Comparison of ENCODE assay signal across 14 cellular contexts in the genomic region with DNA sequence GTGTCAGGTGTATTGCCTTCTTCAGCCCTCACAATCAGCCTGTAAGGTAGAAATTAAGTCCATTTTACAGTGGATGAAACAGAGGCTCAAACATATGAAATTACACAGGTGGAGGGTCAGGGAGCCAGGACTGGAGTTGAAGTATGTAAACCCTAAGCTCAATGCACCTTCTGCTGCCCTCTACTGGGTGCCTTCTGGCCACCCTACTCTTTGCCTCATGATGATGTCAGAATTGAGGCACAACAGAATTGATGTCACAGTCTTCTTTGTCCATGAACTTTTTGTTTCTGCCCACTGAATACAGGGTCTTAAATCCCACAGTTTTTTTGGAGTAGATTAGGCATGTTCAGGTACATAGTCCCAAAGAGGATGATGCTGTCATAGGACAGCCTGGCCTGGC.
A peak's percentile ranks its signal among the peaks of the same experiment; 100 is the strongest.
DNase-seq lines count a peak whose midpoint lies in the region; ATAC-seq, FAIRE-seq and TF ChIP-seq lines count a peak whose summit lies in the region.
"Had no signal": no experiment of that assay in that cellular context is flagged by ENCODE, and none has a peak within 500 bp of the region (broad histone marks: within the 10 kb centered on the region; RNA-seq: fewer than 3 reads in every experiment).

No MANE protein-coding gene starts in this region.

- no peaks in the 10 kb centered on the region for H3K36me3 Mint-ChIP-seq in naive thymus-derived CD4-positive, alpha-beta T cell

- peaks cover 0 to 16% (median 4%) of the 10 kb centered on the region in 11 donors for H3K9me3 Mint-ChIP-seq in naive thymus-derived CD4-positive, alpha-beta T cell

- H4K20me1 ChIP-seq in keratinocyte (ENCODE audit: control insufficient read depth, extremely low read depth, insufficient read depth, low read length), result no peaks in the 10 kb centered on the region

- no peaks in the 10 kb centered on the region for H3K4me1 Mint-ChIP-seq in naive thymus-derived CD4-positive, alpha-beta T cell
- H3K4me1 Mint-ChIP-seq: central memory CD8-positive, alpha-beta T cell had no signal

- POLR2A ChIA-PET in naive thymus-derived CD4-positive, alpha-beta T cell (lab: Charles Lee), result no interaction called here

- FAIRE-seq in D721Med (lab: Jason Lieb, UNC) (no peak), keratinocyte (lab: Jason Lieb, UNC) (no peak)
- FAIRE-seq: GM12891 had no signal

- no peak overlapping the region for H2AFZ ChIP-seq in keratinocyte (ENCODE audit: control insufficient read depth, low read length)
- H2AFZ ChIP-seq: PC-9 had no signal

- ATAC-seq in naive thymus-derived CD4-positive, alpha-beta T cell, result no peak

- no peak overlapping the region for H3K27ac Mint-ChIP-seq in naive thymus-derived CD4-positive, alpha-beta T cell

- CTCF ChIA-PET in naive thymus-derived CD4-positive, alpha-beta T cell (lab: Charles Lee), result no interaction called here

- H3K27ac ChIP-seq in keratinocyte (ENCODE audit: control insufficient read depth, insufficient read depth, low read length), result no peak overlapping the region
- H3K27ac ChIP-seq in naive thymus-derived CD4-positive, alpha-beta T cell (ENCODE audit: low read depth, low read length), result no peak overlapping the region
- H3K27ac ChIP-seq: PC-9, upper lobe of left lung had no signal

- dilution Hi-C loops in keratinocyte (cut with MboI; ENCODE audit: extremely low pct_ligation_motif_present, low sequenced_read_pairs), result no loop called here

- no peaks in the 10 kb centered on the region for H3K4me1 ChIP-seq in keratinocyte (ENCODE audit: control insufficient read depth, extremely low read depth, insufficient read depth, low read length)
- H3K4me1 ChIP-seq in naive thymus-derived CD4-positive, alpha-beta T cell (ENCODE audit: control insufficient read depth in 2 of 2, insufficient read depth in 2 of 2, low read length in 2 of 2), result no peaks in the 10 kb centered on the region
- H3K4me1 ChIP-seq: upper lobe of left lung had no signal

- H3K9me3 ChIP-seq in keratinocyte (ENCODE audit: control insufficient read depth, low read depth, low read length), result no peaks in the 10 kb centered on the region
- H3K9me3 ChIP-seq in naive thymus-derived CD4-positive, alpha-beta T cell (ENCODE audit: control insufficient read depth in 2 of 3, low read length in 3 of 3), result no peaks in the 10 kb centered on the region
- H3K9me3 ChIP-seq: upper lobe of left lung had no signal

- TF ChIP-seq CTCF in D721Med (IDR thresholded peaks at IDR 0.05; ENCODE audit: insufficient read depth, missing control alignments) (peak; percentile 36), GM12875 (IDR thresholded peaks at IDR 0.05; ENCODE audit: borderline replicate concordance, insufficient read depth, low read depth, low read length) (peak; percentile 44; the same call in 1 of the 2 replicates), keratinocyte (optimal IDR thresholded peaks at IDR 0.05 in 1 of 3, IDR thresholded peaks at IDR 0.05 in 1 of 3, conservative IDR thresholded peaks at IDR 0.05 in 1 of 3; ENCODE audit: extremely low read depth in 1 of 3, insufficient read depth in 2 of 3, low read length in 3 of 3) (peak in 2 of 3 experiments; percentile 33 to 51)

- DNase-seq in D721Med (ENCODE audit: insufficient read length, low spot score), result no peak
- peak; percentile 3 for DNase-seq in OCI-M1 (lab: John Stamatoyannopoulos, UW)
- DNase-seq in keratinocyte (ENCODE audit: low read depth, low spot score), result no peak
- DNase-seq in activated gamma-delta T cell treated with Interleukin-2 at 50 U/mL for 16 hours, result no peak
- no peak for DNase-seq in naive thymus-derived CD4-positive, alpha-beta T cell
- DNase-seq in retina, result no peak
- no peak for DNase-seq in NOMO-1 (lab: John Stamatoyannopoulos, UW; ENCODE audit: unreplicated experiment in 2 of 2)
- DNase-seq: activated naive CD4-positive, alpha-beta T cell treated with anti-CD3 and anti-CD28 coated beads, Interleukin-2, amount 50 U/mL, for 16 hours; NCI-H1694 treated with DMSO at 0.1 percent for 48 hours; PC-9; upper lobe of left lung had no signal

- no peak overlapping the region for H3K4me3 Mint-ChIP-seq in naive thymus-derived CD4-positive, alpha-beta T cell
- H3K4me3 Mint-ChIP-seq: central memory CD8-positive, alpha-beta T cell had no signal

- no peak overlapping the region for H3K4me2 ChIP-seq in keratinocyte (ENCODE audit: control insufficient read depth, extremely low read depth, insufficient read depth, low read depth, low read length)
- H3K4me2 ChIP-seq: PC-9 had no signal

- no peaks in the 10 kb centered on the region for H3K27me3 ChIP-seq in keratinocyte (ENCODE audit: control insufficient read depth, extremely low read depth, insufficient read depth, low read length)
- no peaks in the 10 kb centered on the region for H3K27me3 ChIP-seq in naive thymus-derived CD4-positive, alpha-beta T cell (ENCODE audit: control insufficient read depth in 2 of 2, insufficient read depth in 2 of 2, low read length in 2 of 2)
- H3K27me3 ChIP-seq: upper lobe of left lung had no signal

- no peaks in the 10 kb centered on the region for H3K79me2 ChIP-seq in keratinocyte (ENCODE audit: control insufficient read depth, insufficient read depth, low read length)

- no peak overlapping the region for H3K9ac ChIP-seq in keratinocyte (ENCODE audit: control insufficient read depth, extremely low read depth, insufficient read depth, low read length)

- H3K9me1 ChIP-seq in keratinocyte (ENCODE audit: control insufficient read depth, extremely low read depth, insufficient read depth, low read length), result no peaks in the 10 kb centered on the region

- H3K36me3 ChIP-seq in keratinocyte (ENCODE audit: control insufficient read depth in 2 of 2, extremely low read depth in 1 of 2, insufficient read depth in 2 of 2, low read length in 2 of 2), result no peaks in the 10 kb centered on the region
- no peaks in the 10 kb centered on the region for H3K36me3 ChIP-seq in naive thymus-derived CD4-positive, alpha-beta T cell (ENCODE audit: control insufficient read depth in 2 of 3, insufficient read depth in 3 of 3, low read length in 3 of 3)
- H3K36me3 ChIP-seq: upper lobe of left lung had no signal

- H3K4me3 ChIP-seq in GM12875 (ENCODE audit: low read depth, low read length), result no peak overlapping the region
- H3K4me3 ChIP-seq in keratinocyte (ENCODE audit: control insufficient read depth in 2 of 3, extremely low read depth in 1 of 3, insufficient read depth in 2 of 3, low read depth in 1 of 3, low read length in 3 of 3), result no peak overlapping the region
- H3K4me3 ChIP-seq in naive thymus-derived CD4-positive, alpha-beta T cell (ENCODE audit: low read length), result no peak overlapping the region
- H3K4me3 ChIP-seq: PC-9, upper lobe of left lung had no signal

- intact Hi-C loops in naive thymus-derived CD4-positive, alpha-beta T cell (cut with micrococcal nuclease), result no loop called here

- peaks cover 0 to 8% (median 0%) of the 10 kb centered on the region in 5 donors for H3K27me3 Mint-ChIP-seq in naive thymus-derived CD4-positive, alpha-beta T cell
- H3K27me3 Mint-ChIP-seq: central memory CD8-positive, alpha-beta T cell had no signal
